Comparison of ENCODE assay signal across 20 cellular contexts in the genomic region with DNA sequence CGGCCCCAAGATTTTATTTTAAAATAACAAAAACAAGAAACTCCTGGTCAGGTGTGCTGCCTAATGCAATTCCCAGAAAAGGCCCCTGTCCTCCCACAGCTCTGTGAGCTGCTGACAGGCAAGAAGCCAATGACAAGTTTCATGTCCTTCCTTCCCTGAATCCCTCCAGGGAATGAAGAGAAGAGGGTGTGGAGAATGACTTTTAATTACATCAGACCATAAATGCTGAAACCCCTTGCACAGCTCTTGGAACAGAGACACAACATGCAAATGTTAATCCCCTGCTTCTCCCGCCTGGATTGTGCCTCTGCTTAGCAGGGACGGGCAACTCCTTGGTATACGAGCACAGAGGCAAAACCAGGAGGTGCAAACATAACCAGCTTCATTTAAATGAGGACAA.
"Had no signal": no experiment of that assay in that cellular context is flagged by ENCODE, and none has a peak within 500 bp of the region (broad histone marks: within the 10 kb centered on the region; RNA-seq: fewer than 3 reads in every experiment).

No MANE protein-coding gene starts in this region.

- H3K27me3 ChIP-seq: right atrium auricular region, testis had no signal

- DNase-seq: activated CD4-positive, alpha-beta T cell treated with anti-CD3 and anti-CD28 coated beads, Interleukin-2, amount 10 ng/mL, durations not matched to agents 7 days and 5 days; activated CD4-positive, CD25-positive, alpha-beta regulatory T cell; activated CD8-positive, alpha-beta memory T cell treated with anti-CD3 and anti-CD28 coated beads for 24 hours; activated gamma-delta T cell treated with Interleukin-2 at 50 U/mL for 16 hours; amniotic stem cell; central memory CD4-positive, alpha-beta T cell; effector CD8-positive, alpha-beta T cell; glutamatergic neuron; hypothalamus; kidney glomerular epithelial cell; nephron progenitor cell; small intestine; SW 1271; testis had no signal

- H3K27me3 Mint-ChIP-seq: activated naive CD8-positive, alpha-beta T cell had no signal

- H3K4me3 Mint-ChIP-seq: activated CD4-positive, alpha-beta T cell treated with anti-CD3 and anti-CD28 coated beads, Interleukin-2, amount 10 ng/mL, durations not matched to agents 7 days and 5 days; activated naive CD8-positive, alpha-beta T cell; mesothelial cell of epicardium; nephron progenitor cell; stimulated activated naive CD8-positive, alpha-beta T cell treated with anti-CD3 and anti-CD28 coated beads, Interleukin-15, Interleukin-2, amounts not matched to agents 100 ng/mL and 50 ng/mL, for 24 hours had no signal

- H3K4me1 Mint-ChIP-seq: activated CD4-positive, alpha-beta T cell treated with anti-CD3 and anti-CD28 coated beads, Interleukin-2, amount 10 ng/mL, durations not matched to agents 7 days and 5 days had no signal

- H3K27ac Mint-ChIP-seq: activated CD4-positive, alpha-beta T cell treated with anti-CD3 and anti-CD28 coated beads, Interleukin-2, amount 10 ng/mL, durations not matched to agents 7 days and 5 days; activated naive CD8-positive, alpha-beta T cell; mesothelial cell of epicardium; nephron progenitor cell; progenitor cell of endocrine pancreas; stimulated activated naive CD8-positive, alpha-beta T cell treated with anti-CD3 and anti-CD28 coated beads, Interleukin-15, Interleukin-2, amounts not matched to agents 100 ng/mL and 50 ng/mL, for 24 hours had no signal

- H3K27ac ChIP-seq: coronary artery, right atrium auricular region, testis had no signal

- H3K36me3 Mint-ChIP-seq: activated naive CD8-positive, alpha-beta T cell; mesothelial cell of epicardium had no signal

- H3K9me3 ChIP-seq: right atrium auricular region, testis had no signal

- H3K36me3 ChIP-seq: right atrium auricular region had no signal

- H3K4me1 ChIP-seq: right atrium auricular region, testis had no signal

- H3K9me3 Mint-ChIP-seq: activated CD4-positive, alpha-beta T cell treated with anti-CD3 and anti-CD28 coated beads, Interleukin-2, amount 10 ng/mL, durations not matched to agents 7 days and 5 days; mesothelial cell of epicardium; stimulated activated naive CD8-positive, alpha-beta T cell treated with anti-CD3 and anti-CD28 coated beads, Interleukin-15, Interleukin-2, amounts not matched to agents 100 ng/mL and 50 ng/mL, for 24 hours had no signal

- H3K4me3 ChIP-seq: coronary artery, right atrium auricular region, testis had no signal
